Comparison of ENCODE assay signal across 15 cellular contexts in genomic region chr1:41280189-41281032, GRCh38.
"Had no signal": no experiment of that assay in that cellular context is flagged by ENCODE, and none has a peak within 500 bp of the region (broad histone marks: within the 10 kb centered on the region; RNA-seq: fewer than 3 reads in every experiment).

No MANE protein-coding gene starts in this region.

- H3K4me3 ChIP-seq: dorsolateral prefrontal cortex, esophagus muscularis mucosa, heart left ventricle, testis had no signal

- H3K27ac ChIP-seq: dorsolateral prefrontal cortex, esophagus muscularis mucosa, heart left ventricle, testis had no signal

- DNase-seq: activated CD4-positive, alpha-beta T cell treated with anti-CD3 and anti-CD28 coated beads, Interleukin-2, amount 50 U/mL, for 4 hours; activated CD4-positive, CD25-positive, alpha-beta regulatory T cell treated with anti-CD3 and anti-CD28 coated beads, Interleukin-2, amount 50 U/mL, for 72 hours; activated CD8-positive, alpha-beta memory T cell treated with anti-CD3 and anti-CD28 coated beads, Interleukin-2, amount 10 ng/mL, durations not matched to agents 7 days and 5 days; activated gamma-delta T cell treated with Interleukin-2 at 50 U/mL for 16 hours; activated naive CD8-positive, alpha-beta T cell treated with anti-CD3 and anti-CD28 coated beads, Interleukin-2, amount 10 ng/mL, durations not matched to agents 7 days and 5 days; activated T-cell treated with anti-CD3 and anti-CD28 coated beads, Interleukin-2, amount 50 U/mL, for 48 hours; heart left ventricle; stimulated activated CD4-positive, alpha-beta T cell treated with anti-CD3 and anti-CD28 coated beads, Interleukin-4, amount 100 ng/mL, for 24 hours; stimulated activated naive CD8-positive, alpha-beta T cell treated with anti-CD3 and anti-CD28 coated beads, Interleukin-15, amount 100 ng/mL, for 72 hours; T-helper 2 cell; testis had no signal

- H3K36me3 Mint-ChIP-seq: activated CD8-positive, alpha-beta memory T cell treated with anti-CD3 and anti-CD28 coated beads, Interleukin-2, amount 10 ng/mL, durations not matched to agents 7 days and 5 days; activated naive CD8-positive, alpha-beta T cell treated with anti-CD3 and anti-CD28 coated beads, Interleukin-2, amount 10 ng/mL, durations not matched to agents 7 days and 5 days; memory B cell had no signal

- H3K36me3 ChIP-seq: esophagus muscularis mucosa, heart left ventricle had no signal

- H3K4me1 Mint-ChIP-seq: activated CD8-positive, alpha-beta memory T cell treated with anti-CD3 and anti-CD28 coated beads, Interleukin-2, amount 10 ng/mL, durations not matched to agents 7 days and 5 days; activated naive CD8-positive, alpha-beta T cell treated with anti-CD3 and anti-CD28 coated beads, Interleukin-2, amount 10 ng/mL, durations not matched to agents 7 days and 5 days; memory B cell; stimulated activated naive CD8-positive, alpha-beta T cell treated with anti-CD3 and anti-CD28 coated beads, Interleukin-15, amount 100 ng/mL, for 72 hours had no signal

- H3K9me3 Mint-ChIP-seq: activated naive CD8-positive, alpha-beta T cell treated with anti-CD3 and anti-CD28 coated beads, Interleukin-2, amount 10 ng/mL, durations not matched to agents 7 days and 5 days; memory B cell; nephron; stimulated activated naive CD8-positive, alpha-beta T cell treated with anti-CD3 and anti-CD28 coated beads, Interleukin-15, amount 100 ng/mL, for 72 hours had no signal

- H3K9me3 ChIP-seq: esophagus muscularis mucosa, heart left ventricle, testis had no signal

- H3K27me3 ChIP-seq: testis had no signal

- H3K4me3 Mint-ChIP-seq: activated CD8-positive, alpha-beta memory T cell treated with anti-CD3 and anti-CD28 coated beads, Interleukin-2, amount 10 ng/mL, durations not matched to agents 7 days and 5 days; activated naive CD8-positive, alpha-beta T cell treated with anti-CD3 and anti-CD28 coated beads, Interleukin-2, amount 10 ng/mL, durations not matched to agents 7 days and 5 days; memory B cell; nephron; stimulated activated naive CD8-positive, alpha-beta T cell treated with anti-CD3 and anti-CD28 coated beads, Interleukin-15, amount 100 ng/mL, for 72 hours had no signal

- H3K27ac Mint-ChIP-seq: activated CD8-positive, alpha-beta memory T cell treated with anti-CD3 and anti-CD28 coated beads, Interleukin-2, amount 10 ng/mL, durations not matched to agents 7 days and 5 days; activated naive CD8-positive, alpha-beta T cell treated with anti-CD3 and anti-CD28 coated beads, Interleukin-2, amount 10 ng/mL, durations not matched to agents 7 days and 5 days; memory B cell; nephron; stimulated activated naive CD8-positive, alpha-beta T cell treated with anti-CD3 and anti-CD28 coated beads, Interleukin-15, amount 100 ng/mL, for 72 hours had no signal
